In genomic region chr3:172140499-172141391, GRCh38 we compare ENCODE assay signal across 1 cellular context.
TF ChIP-seq lines count a peak whose summit lies in the region.

No MANE protein-coding gene starts in this region.

TF ChIP-seq in HepG2, 621 proteins besides CTCF, POLR2A, EP300 and RAD21 (continued from another document and continues in another):
- no peak for TF ChIP-seq DMTF1 (CRISPR knock-in tag; IDR thresholded peaks at IDR 0.05)
- TF ChIP-seq ZNF749 (CRISPR knock-in tag; IDR thresholded peaks at IDR 0.05; ENCODE audit: borderline replicate concordance) = no peak
- TF ChIP-seq ZNF609 (CRISPR knock-in tag; IDR thresholded peaks at IDR 0.05; ENCODE audit: borderline replicate concordance) = peak; percentile 94
- TF ChIP-seq TOPORS (CRISPR knock-in tag; IDR thresholded peaks at IDR 0.05) = peak; percentile 75
- TF ChIP-seq ZNF580 (CRISPR knock-in tag; IDR thresholded peaks at IDR 0.05; ENCODE audit: borderline replicate concordance, low read depth) = peak; percentile 89
- TF ChIP-seq, protein P1, sequence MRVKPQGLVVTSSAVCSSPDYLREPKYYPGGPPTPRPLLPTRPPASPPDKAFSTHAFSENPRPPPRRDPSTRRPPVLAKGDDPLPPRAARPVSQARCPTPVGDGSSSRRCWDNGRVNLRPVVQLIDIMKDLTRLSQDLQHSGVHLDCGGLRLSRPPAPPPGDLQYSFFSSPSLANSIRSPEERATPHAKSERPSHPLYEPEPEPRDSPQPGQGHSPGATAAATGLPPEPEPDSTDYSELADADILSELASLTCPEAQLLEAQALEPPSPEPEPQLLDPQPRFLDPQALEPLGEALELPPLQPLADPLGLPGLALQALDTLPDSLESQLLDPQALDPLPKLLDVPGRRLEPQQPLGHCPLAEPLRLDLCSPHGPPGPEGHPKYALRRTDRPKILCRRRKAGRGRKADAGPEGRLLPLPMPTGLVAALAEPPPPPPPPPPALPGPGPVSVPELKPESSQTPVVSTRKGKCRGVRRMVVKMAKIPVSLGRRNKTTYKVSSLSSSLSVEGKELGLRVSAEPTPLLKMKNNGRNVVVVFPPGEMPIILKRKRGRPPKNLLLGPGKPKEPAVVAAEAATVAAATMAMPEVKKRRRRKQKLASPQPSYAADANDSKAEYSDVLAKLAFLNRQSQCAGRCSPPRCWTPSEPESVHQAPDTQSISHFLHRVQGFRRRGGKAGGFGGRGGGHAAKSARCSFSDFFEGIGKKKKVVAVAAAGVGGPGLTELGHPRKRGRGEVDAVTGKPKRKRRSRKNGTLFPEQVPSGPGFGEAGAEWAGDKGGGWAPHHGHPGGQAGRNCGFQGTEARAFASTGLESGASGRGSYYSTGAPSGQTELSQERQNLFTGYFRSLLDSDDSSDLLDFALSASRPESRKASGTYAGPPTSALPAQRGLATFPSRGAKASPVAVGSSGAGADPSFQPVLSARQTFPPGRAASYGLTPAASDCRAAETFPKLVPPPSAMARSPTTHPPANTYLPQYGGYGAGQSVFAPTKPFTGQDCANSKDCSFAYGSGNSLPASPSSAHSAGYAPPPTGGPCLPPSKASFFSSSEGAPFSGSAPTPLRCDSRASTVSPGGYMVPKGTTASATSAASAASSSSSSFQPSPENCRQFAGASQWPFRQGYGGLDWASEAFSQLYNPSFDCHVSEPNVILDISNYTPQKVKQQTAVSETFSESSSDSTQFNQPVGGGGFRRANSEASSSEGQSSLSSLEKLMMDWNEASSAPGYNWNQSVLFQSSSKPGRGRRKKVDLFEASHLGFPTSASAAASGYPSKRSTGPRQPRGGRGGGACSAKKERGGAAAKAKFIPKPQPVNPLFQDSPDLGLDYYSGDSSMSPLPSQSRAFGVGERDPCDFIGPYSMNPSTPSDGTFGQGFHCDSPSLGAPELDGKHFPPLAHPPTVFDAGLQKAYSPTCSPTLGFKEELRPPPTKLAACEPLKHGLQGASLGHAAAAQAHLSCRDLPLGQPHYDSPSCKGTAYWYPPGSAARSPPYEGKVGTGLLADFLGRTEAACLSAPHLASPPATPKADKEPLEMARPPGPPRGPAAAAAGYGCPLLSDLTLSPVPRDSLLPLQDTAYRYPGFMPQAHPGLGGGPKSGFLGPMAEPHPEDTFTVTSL (CRISPR knock-in tag; IDR thresholded peaks at IDR 0.05; ENCODE audit: borderline replicate concordance) = peak; percentile 91
- TF ChIP-seq ZMYM4 (CRISPR knock-in tag; IDR thresholded peaks at IDR 0.05) = peak; percentile 91
- TF ChIP-seq, protein P2, sequence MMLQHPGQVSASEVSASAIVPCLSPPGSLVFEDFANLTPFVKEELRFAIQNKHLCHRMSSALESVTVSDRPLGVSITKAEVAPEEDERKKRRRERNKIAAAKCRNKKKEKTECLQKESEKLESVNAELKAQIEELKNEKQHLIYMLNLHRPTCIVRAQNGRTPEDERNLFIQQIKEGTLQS (CRISPR knock-in tag; IDR thresholded peaks at IDR 0.05) = peak; percentile 97
- TF ChIP-seq, protein P3, sequence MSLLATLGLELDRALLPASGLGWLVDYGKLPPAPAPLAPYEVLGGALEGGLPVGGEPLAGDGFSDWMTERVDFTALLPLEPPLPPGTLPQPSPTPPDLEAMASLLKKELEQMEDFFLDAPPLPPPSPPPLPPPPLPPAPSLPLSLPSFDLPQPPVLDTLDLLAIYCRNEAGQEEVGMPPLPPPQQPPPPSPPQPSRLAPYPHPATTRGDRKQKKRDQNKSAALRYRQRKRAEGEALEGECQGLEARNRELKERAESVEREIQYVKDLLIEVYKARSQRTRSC (CRISPR knock-in tag; IDR thresholded peaks at IDR 0.05; ENCODE audit: low read depth) = no peak
- TF ChIP-seq, protein P4, sequence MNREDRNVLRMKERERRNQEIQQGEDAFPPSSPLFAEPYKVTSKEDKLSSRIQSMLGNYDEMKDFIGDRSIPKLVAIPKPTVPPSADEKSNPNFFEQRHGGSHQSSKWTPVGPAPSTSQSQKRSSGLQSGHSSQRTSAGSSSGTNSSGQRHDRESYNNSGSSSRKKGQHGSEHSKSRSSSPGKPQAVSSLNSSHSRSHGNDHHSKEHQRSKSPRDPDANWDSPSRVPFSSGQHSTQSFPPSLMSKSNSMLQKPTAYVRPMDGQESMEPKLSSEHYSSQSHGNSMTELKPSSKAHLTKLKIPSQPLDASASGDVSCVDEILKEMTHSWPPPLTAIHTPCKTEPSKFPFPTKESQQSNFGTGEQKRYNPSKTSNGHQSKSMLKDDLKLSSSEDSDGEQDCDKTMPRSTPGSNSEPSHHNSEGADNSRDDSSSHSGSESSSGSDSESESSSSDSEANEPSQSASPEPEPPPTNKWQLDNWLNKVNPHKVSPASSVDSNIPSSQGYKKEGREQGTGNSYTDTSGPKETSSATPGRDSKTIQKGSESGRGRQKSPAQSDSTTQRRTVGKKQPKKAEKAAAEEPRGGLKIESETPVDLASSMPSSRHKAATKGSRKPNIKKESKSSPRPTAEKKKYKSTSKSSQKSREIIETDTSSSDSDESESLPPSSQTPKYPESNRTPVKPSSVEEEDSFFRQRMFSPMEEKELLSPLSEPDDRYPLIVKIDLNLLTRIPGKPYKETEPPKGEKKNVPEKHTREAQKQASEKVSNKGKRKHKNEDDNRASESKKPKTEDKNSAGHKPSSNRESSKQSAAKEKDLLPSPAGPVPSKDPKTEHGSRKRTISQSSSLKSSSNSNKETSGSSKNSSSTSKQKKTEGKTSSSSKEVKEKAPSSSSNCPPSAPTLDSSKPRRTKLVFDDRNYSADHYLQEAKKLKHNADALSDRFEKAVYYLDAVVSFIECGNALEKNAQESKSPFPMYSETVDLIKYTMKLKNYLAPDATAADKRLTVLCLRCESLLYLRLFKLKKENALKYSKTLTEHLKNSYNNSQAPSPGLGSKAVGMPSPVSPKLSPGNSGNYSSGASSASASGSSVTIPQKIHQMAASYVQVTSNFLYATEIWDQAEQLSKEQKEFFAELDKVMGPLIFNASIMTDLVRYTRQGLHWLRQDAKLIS (CRISPR knock-in tag; IDR thresholded peaks at IDR 0.05) = no peak; the same call in 1 of the 2 replicates
- TF ChIP-seq SNAI1 (CRISPR knock-in tag; IDR thresholded peaks at IDR 0.05; ENCODE audit: borderline replicate concordance) = no peak
- TF ChIP-seq KLF16 (CRISPR knock-in tag; IDR thresholded peaks at IDR 0.05) = peak in 1 of 2 experiments; percentile 93; a peak in 2 of 4 replicates
- no peak for TF ChIP-seq GTF2F1 (IDR thresholded peaks at IDR 0.05; ENCODE audit: low read length)
- peak; percentile 97 for TF ChIP-seq GATA4 (IDR thresholded peaks at IDR 0.05; ENCODE audit: borderline replicate concordance, low read depth)
- TF ChIP-seq TERF1 (CRISPR knock-in tag; IDR thresholded peaks at IDR 0.05) = no peak
- no peak for TF ChIP-seq ARHGAP35 (CRISPR knock-in tag; IDR thresholded peaks at IDR 0.05; ENCODE audit: borderline replicate concordance)
- TF ChIP-seq MAZ (IDR thresholded peaks at IDR 0.05; ENCODE audit: borderline replicate concordance, low read depth, low read length) = no peak
- TF ChIP-seq MAZ (CRISPR knock-in tag; IDR thresholded peaks at IDR 0.05; ENCODE audit: low read depth) = no peak
- TF ChIP-seq NFKBIZ (CRISPR knock-in tag; IDR thresholded peaks at IDR 0.05) = peak; percentile 93
- TF ChIP-seq ZNF792 (CRISPR knock-in tag; IDR thresholded peaks at IDR 0.05) = peak; percentile 75; the same call in 1 of the 2 replicates
- TF ChIP-seq ZNF143 (CRISPR knock-in tag; IDR thresholded peaks at IDR 0.05) = peak; percentile 44
- no peak for TF ChIP-seq ZNF24 (IDR thresholded peaks at IDR 0.05)
- TF ChIP-seq ZNF264 (CRISPR knock-in tag; IDR thresholded peaks at IDR 0.05) = 0 out of 2 replicates have a peak, but pooled peaks have one; percentile 46
- TF ChIP-seq ETV5 (CRISPR knock-in tag; IDR thresholded peaks at IDR 0.05; ENCODE audit: borderline replicate concordance) = peak; percentile 99
- no peak for TF ChIP-seq SP4 (CRISPR knock-in tag; IDR thresholded peaks at IDR 0.05)
- TF ChIP-seq ZNF891 (CRISPR knock-in tag; IDR thresholded peaks at IDR 0.05) = no peak
- TF ChIP-seq FOXA1 (IDR thresholded peaks at IDR 0.05) = no peak
- peak; percentile 76 for TF ChIP-seq FOXA1 (CRISPR knock-in tag; IDR thresholded peaks at IDR 0.05)
- peak; percentile 84 for TF ChIP-seq ZSCAN21 (CRISPR knock-in tag; IDR thresholded peaks at IDR 0.05; ENCODE audit: borderline replicate concordance)
- no peak for TF ChIP-seq ZMAT3 (CRISPR knock-in tag; conservative IDR thresholded peaks at IDR 0.05)
- 0 out of 2 replicates have a peak, but pooled peaks have one; percentile 66 for TF ChIP-seq HINFP (CRISPR knock-in tag; IDR thresholded peaks at IDR 0.05; ENCODE audit: low read depth)
- TF ChIP-seq PHF5A (CRISPR knock-in tag; IDR thresholded peaks at IDR 0.05; ENCODE audit: low read depth, unreplicated experiment) = peak; percentile 46
- peak; percentile 82 for TF ChIP-seq ZNF605 (CRISPR knock-in tag; IDR thresholded peaks at IDR 0.05)
- TF ChIP-seq MEIS2 (CRISPR knock-in tag; IDR thresholded peaks at IDR 0.05) = peak; percentile 99
- peak; percentile 97 for TF ChIP-seq PITX1 (CRISPR knock-in tag; IDR thresholded peaks at IDR 0.05)
- TF ChIP-seq HOXA5 (CRISPR knock-in tag; IDR thresholded peaks at IDR 0.05) = peak; percentile 96
- peak; percentile 51; the same call in 1 of the 2 replicates for TF ChIP-seq ZNF652 (CRISPR knock-in tag; IDR thresholded peaks at IDR 0.05; ENCODE audit: borderline replicate concordance, low read depth)
- TF ChIP-seq ZFP1 (CRISPR knock-in tag; IDR thresholded peaks at IDR 0.05) = no peak; the same call in 1 of the 2 replicates
- TF ChIP-seq, protein P5, sequence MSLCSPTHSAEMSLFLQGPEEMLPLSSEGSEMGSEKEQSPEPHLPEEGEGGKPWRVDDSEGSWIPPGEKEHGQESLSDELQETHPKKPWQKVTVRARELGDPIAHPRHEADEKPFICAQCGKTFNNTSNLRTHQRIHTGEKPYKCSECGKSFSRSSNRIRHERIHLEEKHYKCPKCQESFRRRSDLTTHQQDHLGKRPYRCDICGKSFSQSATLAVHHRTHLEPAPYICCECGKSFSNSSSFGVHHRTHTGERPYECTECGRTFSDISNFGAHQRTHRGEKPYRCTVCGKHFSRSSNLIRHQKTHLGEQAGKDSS (CRISPR knock-in tag; IDR thresholded peaks at IDR 0.05; ENCODE audit: borderline replicate concordance, low read depth) = peak; percentile 47; the same call in 1 of the 2 replicates
- TF ChIP-seq HDAC1 (CRISPR knock-in tag; IDR thresholded peaks at IDR 0.05) = peak; percentile 90
